Comparison of ENCODE assay signal across 18 cellular contexts in the genomic region with DNA sequence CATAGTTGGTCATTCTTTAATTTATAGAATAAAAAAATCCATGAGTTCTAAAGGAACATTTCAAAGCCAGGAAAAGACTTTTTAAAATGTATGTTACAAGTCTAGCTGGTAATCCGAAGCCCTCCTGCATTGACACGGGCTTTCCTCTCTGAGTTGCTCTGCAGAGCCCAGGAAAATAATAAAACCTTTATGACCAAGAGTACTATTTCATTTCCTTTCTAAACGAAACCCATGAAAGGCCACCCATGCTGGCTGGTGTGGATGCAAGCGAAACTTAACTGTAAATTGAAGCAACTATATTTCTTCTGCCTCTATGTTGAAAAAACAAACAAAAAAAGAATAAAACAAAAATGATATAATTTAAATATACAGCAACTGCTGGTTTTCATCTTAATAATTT. TPM values are rescaled to one million over a fixed set of nuclear protein-coding genes. Genes with fewer than 3 reads are reported as not detected.
DNase-seq lines count a peak whose midpoint lies in the region; ATAC-seq, FAIRE-seq and TF ChIP-seq lines count a peak whose summit lies in the region.
"Had no signal": no experiment of that assay in that cellular context is flagged by ENCODE, and none has a peak within 500 bp of the region (broad histone marks: within the 10 kb centered on the region; RNA-seq: fewer than 3 reads in every experiment).

No MANE protein-coding gene starts in this region.

- intact Hi-C loops in sciatic nerve (cut with DNase I) (no loop called here), mucosa of descending colon (cut with DNase I, micrococcal nuclease) (no loop called here)

- H3K4me2 ChIP-seq in Loucy (ENCODE audit: low read depth, low read length, poor library complexity, severe bottlenecking): peak overlapping the region; percentile 46
- H3K4me2 ChIP-seq: BLaER1 had no signal

- H3K9me3 ChIP-seq in Loucy (ENCODE audit: insufficient read depth, low read depth, low read length) (no peaks in the 10 kb centered on the region), mucosa of descending colon (no peaks in the 10 kb centered on the region)

- ATAC-seq in sciatic nerve (no peak), mucosa of descending colon (no peak)

- no peak for DNase-seq in D721Med (ENCODE audit: insufficient read length, low spot score)
- DNase-seq in left kidney (ENCODE audit: low read depth, low spot score): peak; percentile 84
- no peak for DNase-seq in sciatic nerve (ENCODE audit: low spot score)
- DNase-seq in stimulated activated naive CD4-positive, alpha-beta T cell treated with Interleukin-2 at 50 U/mL for 16 hours (lab: John Stamatoyannopoulos, UW): no peak
- no peak for DNase-seq in T1000 (lab: John Stamatoyannopoulos, UW)
- DNase-seq in mucosa of descending colon: no peak
- DNase-seq: 8988T; CD4-positive, alpha-beta memory T cell; DND-41; EL; GM23248; HCEC 1CT had no signal

- H2AFZ ChIP-seq in Loucy (ENCODE audit: low read length): no peak overlapping the region
- H2AFZ ChIP-seq: GM23248 had no signal

- FAIRE-seq in D721Med (lab: Jason Lieb, UNC): peak; percentile 72
- FAIRE-seq in endometrium (lab: Jason Lieb, UNC): peak; percentile 97
- FAIRE-seq: GM12891, GM19239, H54 had no signal

- H3K4me3 ChIP-seq in Loucy (ENCODE audit: low read length, poor library complexity, severe bottlenecking) (no peak overlapping the region), mucosa of descending colon (no peak overlapping the region)
- H3K4me3 ChIP-seq: BLaER1, GM23248 had no signal

- no peaks in the 10 kb centered on the region for H3K36me3 ChIP-seq in Loucy (ENCODE audit: insufficient read depth, low read length)
- H3K36me3 ChIP-seq in mucosa of descending colon (ENCODE audit: low read depth): no peaks in the 10 kb centered on the region
- H3K36me3 ChIP-seq: BLaER1 had no signal

- no peaks in the 10 kb centered on the region for H3K79me2 ChIP-seq in Loucy (ENCODE audit: insufficient read depth, low read length)

- no peak overlapping the region for H3K9ac ChIP-seq in Loucy (ENCODE audit: low read depth, low read length, poor library complexity, severe bottlenecking)
- H3K9ac ChIP-seq: BLaER1, GM23248 had no signal

- no peaks in the 10 kb centered on the region for H3K9me2 ChIP-seq in Loucy (replicated peaks; ENCODE audit: low read depth, low read length)

- no peaks in the 10 kb centered on the region for H4K20me1 ChIP-seq in Loucy (ENCODE audit: insufficient read depth, low read length, poor library complexity, severe bottlenecking)

- H3K4me1 ChIP-seq in Loucy (ENCODE audit: insufficient read depth, low read length, poor library complexity, severe bottlenecking): peaks cover 3% of the 10 kb centered on the region
- no peaks in the 10 kb centered on the region for H3K4me1 ChIP-seq in mucosa of descending colon (ENCODE audit: low read depth)

- H3K27me3 ChIP-seq in Loucy (ENCODE audit: insufficient read depth, low read length, poor library complexity, severe bottlenecking): peaks cover 89% of the 10 kb centered on the region

- no peaks in the 10 kb centered on the region for H3F3A ChIP-seq in Loucy (ENCODE audit: low read depth)

- no peak for TF ChIP-seq CTCF in D721Med (IDR thresholded peaks at IDR 0.05; ENCODE audit: insufficient read depth, missing control alignments)
- TF ChIP-seq CTCF in Loucy (conservative IDR thresholded peaks at IDR 0.05; ENCODE audit: low read length): no peak
- no peak for TF ChIP-seq CTCF in mucosa of descending colon (IDR thresholded peaks at IDR 0.05)

RNA-seq across cellular contexts. Expression of a gene that starts 41.3 kb away (rescaled TPM):
- total RNA-seq in sciatic nerve: 167 TPM
- 100 to 1,000 TPM in 1 of 3 donors, 10 to 100 TPM in 2; 11.2 to 104 (median 16.3) TPM for total RNA-seq in mucosa of descending colon
